In the genomic region with DNA sequence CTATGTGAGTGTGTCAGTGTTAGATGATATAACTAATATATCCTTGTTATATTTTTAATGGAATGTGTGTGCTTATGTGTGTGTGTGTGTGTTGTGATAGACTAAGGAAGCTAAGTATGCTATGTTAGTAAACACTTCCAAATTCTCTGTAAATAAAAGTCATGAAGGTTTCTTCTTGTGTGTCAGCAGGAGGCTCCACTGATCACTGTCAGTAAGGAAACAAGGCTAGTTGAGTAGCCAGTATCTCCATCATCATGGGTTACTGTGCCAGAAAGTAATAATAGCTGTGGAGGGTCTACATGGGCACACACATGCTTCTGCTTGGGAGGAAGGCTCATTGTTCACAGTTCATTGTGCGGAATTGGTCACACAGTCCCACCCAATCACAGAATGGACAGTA, we compare ENCODE assay signal across 19 cellular contexts.
"Had no signal": no experiment of that assay in that cellular context is flagged by ENCODE, and none has a peak within 500 bp of the region (broad histone marks: within the 10 kb centered on the region; RNA-seq: fewer than 3 reads in every experiment).

No MANE protein-coding gene starts in this region.

- H3K4me1 ChIP-seq: adrenal gland, left ventricle myocardium inferior, thyroid gland had no signal

- H3K9me3 ChIP-seq: adrenal gland, left ventricle myocardium inferior, thyroid gland had no signal

- H3K36me3 ChIP-seq: adrenal gland, left ventricle myocardium inferior, thyroid gland had no signal

- ATAC-seq: activated naive CD4-positive, alpha-beta T cell treated with anti-CD3 and anti-CD28 coated beads, Interleukin-2, amount 50 U/mL, for 72 hours had no signal

- H3K27me3 Mint-ChIP-seq: activated B cell treated with CpG ODN at 0.5 μM for 24 hours; activated CD4-positive, alpha-beta memory T cell treated with anti-CD3 and anti-CD28 coated beads for 36 hours; progenitor cell of endocrine pancreas had no signal

- H3K9me3 Mint-ChIP-seq: activated B cell treated with CpG ODN at 0.5 μM for 24 hours; activated CD4-positive, alpha-beta memory T cell treated with anti-CD3 and anti-CD28 coated beads for 36 hours; activated naive CD4-positive, alpha-beta T cell treated with anti-CD3 and anti-CD28 coated beads, Interleukin-2, amount 50 U/mL, for 72 hours; activated T-helper 1 cell treated with anti-CD3 and anti-CD28 coated beads, Interleukin-12 subunit alpha, Interleukin-12 subunit beta, Interleukin-2, Interleukin-4 antibody, amounts not matched to agents 30 ng/mL and 10 ng/mL and 1 ng/mL, durations not matched to agents 14 hours and 24 hours and 36 hours; nephron progenitor cell had no signal

- H3K36me3 Mint-ChIP-seq: activated CD4-positive, alpha-beta memory T cell treated with anti-CD3 and anti-CD28 coated beads for 36 hours; activated naive CD4-positive, alpha-beta T cell treated with anti-CD3 and anti-CD28 coated beads, Interleukin-2, amount 50 U/mL, for 72 hours had no signal

- H3K4me1 Mint-ChIP-seq: activated B cell treated with CpG ODN at 0.5 μM for 24 hours had no signal

- DNase-seq: activated B cell treated with CpG ODN at 0.5 μM for 24 hours; activated CD4-positive, alpha-beta memory T cell treated with anti-CD3 and anti-CD28 coated beads for 36 hours; activated CD4-positive, alpha-beta T cell treated with anti-CD3 and anti-CD28 coated beads for 4 hours; activated gamma-delta T cell treated with Interleukin-2 at 50 U/mL for 16 hours; activated T-cell treated with anti-CD3 and anti-CD28 coated beads for 4 hours; adrenal gland; foreskin melanocyte; glutamatergic neuron; hypothalamus; left ventricle myocardium inferior; mammary epithelial cell; nephron progenitor cell; stimulated activated CD4-positive, alpha-beta T cell treated with anti-CD3 and anti-CD28 coated beads, Interleukin-12 subunit alpha, Interleukin-12 subunit beta, amount 100 ng/mL, for 4 hours; stimulated activated CD4-positive, alpha-beta T cell treated with anti-CD3 and anti-CD28 coated beads, Interleukin-1b, Interleukin-23, amount 100 ng/mL, for 48 hours; stimulated activated naive CD4-positive, alpha-beta T cell treated with Interleukin-2 at 50 U/mL for 16 hours; thyroid gland had no signal

- H3K4me3 Mint-ChIP-seq: activated B cell treated with CpG ODN at 0.5 μM for 24 hours; activated CD4-positive, alpha-beta memory T cell treated with anti-CD3 and anti-CD28 coated beads for 36 hours; activated T-helper 1 cell treated with anti-CD3 and anti-CD28 coated beads, Interleukin-12 subunit alpha, Interleukin-12 subunit beta, Interleukin-2, Interleukin-4 antibody, amounts not matched to agents 30 ng/mL and 10 ng/mL and 1 ng/mL, durations not matched to agents 14 hours and 24 hours and 36 hours; nephron progenitor cell had no signal

- H3K27ac ChIP-seq: adrenal gland, left ventricle myocardium inferior, thyroid gland had no signal

- H3K27me3 ChIP-seq: adrenal gland, thyroid gland had no signal

- H3K4me3 ChIP-seq: adrenal gland, left ventricle myocardium inferior, thyroid gland had no signal

- H3K27ac Mint-ChIP-seq: activated B cell treated with CpG ODN at 0.5 μM for 24 hours; activated CD4-positive, alpha-beta memory T cell treated with anti-CD3 and anti-CD28 coated beads for 36 hours; activated naive CD4-positive, alpha-beta T cell treated with anti-CD3 and anti-CD28 coated beads, Interleukin-2, amount 50 U/mL, for 72 hours; activated T-helper 1 cell treated with anti-CD3 and anti-CD28 coated beads, Interleukin-12 subunit alpha, Interleukin-12 subunit beta, Interleukin-2, Interleukin-4 antibody, amounts not matched to agents 30 ng/mL and 10 ng/mL and 1 ng/mL, durations not matched to agents 14 hours and 24 hours and 36 hours; nephron progenitor cell; progenitor cell of endocrine pancreas had no signal
